ENCODE assay signal across 8 cellular contexts in genomic region chr11:406796-407650, GRCh38. TPM values are rescaled to one million over a fixed set of nuclear protein-coding genes. Genes with fewer than 3 reads are reported as not detected.
DNase-seq lines count a peak whose midpoint lies in the region; ATAC-seq and TF ChIP-seq lines count a peak whose summit lies in the region.

No MANE protein-coding gene starts in this region.

- peak; percentile 35 for TF ChIP-seq POLR2A in transverse colon (IDR thresholded peaks at IDR 0.05)

- POLR2A ChIA-PET in RWPE1 (lab: Yijun Ruan, JAX; ENCODE audit: low non-redundant PET), result no interaction called here

- peaks cover 29 to 32% of the 10 kb centered on the region in 2 experiments for H3K36me3 ChIP-seq in trophoblast cell (ENCODE audit: control insufficient read depth in 1 of 2, insufficient read depth in 2 of 2, low read length in 2 of 2)
- no peaks in the 10 kb centered on the region for H3K36me3 ChIP-seq in transverse colon

- no peak overlapping the region for H2BK12ac ChIP-seq in trophoblast cell (ENCODE audit: low read length)

- peaks cover 4% of the 10 kb centered on the region for H3K79me1 ChIP-seq in trophoblast cell (ENCODE audit: low read length)

- H3K79me2 ChIP-seq in trophoblast cell (ENCODE audit: control insufficient read depth, insufficient read depth, low read length, poor library complexity), result peaks cover 3% of the 10 kb centered on the region

- no CpG with 5 or more reads among the region's 91 CpGs for WGBS in trophoblast cell (ENCODE audit: extremely low coverage, insufficient coverage, insufficient read length)
- 10% methylated on average over 46 of the region's 91 CpGs; no CpG with 5 or more reads in 1 of the 2 donors for WGBS in transverse colon (ENCODE audit: low coverage in 1 of 2), 2 donors

- intact Hi-C loops in transverse colon (cut with DNase I; ENCODE audit: low total_unique reads), result loop anchor here (10.0 kb wide), 1 partner anchor 98 kb away; the partner anchor contains the start of gene RNH1

- no peaks in the 10 kb centered on the region for H3K9me3 ChIP-seq in trophoblast cell (ENCODE audit: insufficient read depth, low read depth, low read length)
- no peaks in the 10 kb centered on the region for H3K9me3 ChIP-seq in transverse colon

- H3K18ac ChIP-seq in trophoblast cell (ENCODE audit: low read length), result no peak overlapping the region

- peak overlapping the region; percentile 13 for H4K91ac ChIP-seq in trophoblast cell (ENCODE audit: low read depth, low read length)

- no peak overlapping the region for H2BK120ac ChIP-seq in trophoblast cell (ENCODE audit: insufficient read depth, low read length, poor library complexity)

- H3K4me1 ChIP-seq in trophoblast cell (ENCODE audit: control insufficient read depth in 1 of 2, insufficient read depth in 2 of 2, low read length in 2 of 2) (peaks cover 15 to 18% of the 10 kb centered on the region in 2 experiments), transverse colon (peaks cover 8 to 22% (median 17%) of the 10 kb centered on the region in 4 donors)

- peak overlapping the region; percentile 70 for H4K8ac ChIP-seq in trophoblast cell (ENCODE audit: low read depth, low read length)

- H3K14ac ChIP-seq in trophoblast cell (ENCODE audit: low read length), result peak overlapping the region; percentile 36

- H3K9ac ChIP-seq in trophoblast cell (ENCODE audit: low read length), result no peak overlapping the region

- H3K27ac ChIP-seq in RWPE1 (peak overlapping the region; percentile 79), trophoblast cell (ENCODE audit: low read depth, low read length) (peak overlapping the region; percentile 27), transverse colon (peak overlapping the region; percentile 78 to 88 (median 86))

- DNase-seq in NCI-H345 (lab: John Stamatoyannopoulos, UW) (peak; percentile 28), NCI-H345 treated with DMSO at 0.1 percent for 48 hours (lab: John Stamatoyannopoulos, UW; ENCODE audit: unreplicated experiment) (no peak), RWPE1 (ENCODE audit: low spot score) (peak; percentile 84), activated gamma-delta T cell (lab: John Stamatoyannopoulos, UW) (peak; percentile 99), globus pallidus (ENCODE audit: low spot score) (peak; percentile 66), trophoblast cell (peak; percentile 75 to 88), transverse colon (peak; percentile 89)

- CTCF ChIA-PET in RWPE1 (lab: Yijun Ruan, JAX), result interaction anchor here (0.6 to 1.8 kb wide), 6 partner anchors 10 to 48 kb away, joined by 3 to 9 read pairs (median 4); partner anchors contain the start of gene PTDSS2

- in situ Hi-C loops in transverse colon (cut with MboI; ENCODE audit: low pct_ligation_motif_present in 1 of 4, low pct_unique_long_range_greater_than_20kb in 1 of 4, low sequenced_read_pairs in 3 of 4), result loop anchor here in 1 of 4 donors (10.0 kb wide), 1 partner anchor 48 kb away; the partner anchor contains the start of gene PTDSS2

- H4K12ac ChIP-seq in trophoblast cell (ENCODE audit: low read depth, low read length), result peak overlapping the region; percentile 11

- H2AFZ ChIP-seq in trophoblast cell (ENCODE audit: insufficient read depth, low read length, poor library complexity), result no peak overlapping the region

- no peaks in the 10 kb centered on the region for H3K27me3 ChIP-seq in trophoblast cell (ENCODE audit: insufficient read depth, low read length)
- H3K27me3 ChIP-seq in transverse colon, result peaks cover 3% of the 10 kb centered on the region

- H3K4me2 ChIP-seq in trophoblast cell (ENCODE audit: low read length), result peak overlapping the region; percentile 67

- H3K23ac ChIP-seq in trophoblast cell (ENCODE audit: low read length), result no peak overlapping the region

- TF ChIP-seq CTCF in RWPE1 (conservative IDR thresholded peaks at IDR 0.05; ENCODE audit: low read depth) (no peak), transverse colon (IDR thresholded peaks at IDR 0.05) (peak in 4 of 5 experiments; percentile 8 to 53 (median 20))

- peak overlapping the region; percentile 70 for H2BK5ac ChIP-seq in trophoblast cell (ENCODE audit: low read depth, low read length, poor library complexity)

- no peak for TF ChIP-seq EP300 in transverse colon (IDR thresholded peaks at IDR 0.05; ENCODE audit: low read depth)

- no peak overlapping the region for H3K4ac ChIP-seq in trophoblast cell (ENCODE audit: low read depth, low read length)

- ATAC-seq in HG03280 (IDR thresholded peaks at IDR 0.05; ENCODE audit: unreplicated experiment), result peak; percentile 69

- peak overlapping the region; percentile 39 for H2AK5ac ChIP-seq in trophoblast cell (ENCODE audit: low read length)

- peak overlapping the region; percentile 59 for H3K4me3 ChIP-seq in trophoblast cell (ENCODE audit: low read depth, low read length)
- peak overlapping the region; percentile 45 to 55 (median 48) for H3K4me3 ChIP-seq in transverse colon

RNA-seq across cellular contexts. Expression of gene SIGIRR, which starts 7.8 kb away (rescaled TPM):
- polyA plus RNA-seq in trophoblast cell (2013), result 49.3 and 51.6 TPM in 2 replicates
- total RNA-seq in transverse colon, result 100 to 1,000 TPM; 107 to 344 (median 148) TPM

RNA-seq across cellular contexts. Expression of gene PKP3, which starts 13.0 kb away (rescaled TPM):
- 44.7 and 45.2 TPM in 2 replicates for polyA plus RNA-seq in trophoblast cell (2013)
- total RNA-seq in transverse colon, result 100 to 1,000 TPM; 159 to 359 (median 200) TPM

RNA-seq across cellular contexts. Expression of gene ANO9, which starts 34.8 kb away (rescaled TPM):
- polyA plus RNA-seq in trophoblast cell (2013), result 16.3 and 16.5 TPM in 2 replicates
- total RNA-seq in transverse colon, result 100 to 1,000 TPM; 117 to 490 (median 296) TPM

RNA-seq across cellular contexts. Expression of gene B4GALNT4, which starts 37.7 kb away (rescaled TPM):
- 18.4 and 19.5 TPM in 2 replicates for polyA plus RNA-seq in trophoblast cell (2013)
- 1 to 10 TPM in 2 of 4 donors, under 1 TPM in 1, not detected in 1; 0.82 to 3.0 (median 1.3) TPM for total RNA-seq in transverse colon

RNA-seq across cellular contexts. Expression of gene PTDSS2, which starts 43.1 kb away (rescaled TPM):
- 27.0 and 28.6 TPM in 2 replicates for polyA plus RNA-seq in trophoblast cell (2013)
- total RNA-seq in transverse colon, result 100 to 1,000 TPM in 2 of 4 donors, 10 to 100 TPM in 2; 28.5 to 264 (median 76.0) TPM

Comparison
In these comparisons a context has a peak if more than half of its experiments do, and no peak if none do; other contexts are left out.
1. H3K27ac ChIP-seq: peak in every context shown above with its lines; median percentile 86 in transverse colon; 79 in RWPE1; 27 in trophoblast cell.